ENCODE assay signal across 1 cellular context in the genomic region with DNA sequence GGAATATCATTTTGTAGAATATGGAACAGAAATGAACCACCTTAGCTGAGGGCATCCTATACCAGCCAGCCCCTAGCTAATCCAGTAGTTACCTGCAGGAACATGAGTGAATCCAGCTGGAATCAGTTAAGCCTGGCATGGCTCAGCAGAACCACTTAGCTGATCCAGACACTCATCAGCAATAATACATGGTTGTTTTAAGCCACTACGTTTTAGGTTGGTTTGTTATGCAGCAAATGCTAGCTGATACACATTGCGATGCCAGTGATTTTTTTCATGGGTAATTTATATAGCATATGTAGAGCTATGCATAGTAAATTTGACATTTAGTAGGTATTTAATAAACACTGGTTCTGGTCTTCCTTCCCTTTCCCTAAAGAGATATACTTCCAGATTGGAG.
TF ChIP-seq lines count a peak whose summit lies in the region.

No MANE protein-coding gene starts in this region.

TF ChIP-seq in HepG2, 621 proteins besides CTCF, POLR2A, EP300 and RAD21 (continued from another document):
- peak; percentile 91 for TF ChIP-seq RBAK (CRISPR knock-in tag; IDR thresholded peaks at IDR 0.05)
TF ChIP-seq in HepG2: peak in this region for 1.
